In genomic region chr5:39702928-39703327, GRCh38 we compare ENCODE assay signal across 22 cellular contexts.
DNase-seq lines count a peak whose midpoint lies in the region; ATAC-seq, FAIRE-seq and TF ChIP-seq lines count a peak whose summit lies in the region.
"Had no signal": no experiment of that assay in that cellular context is flagged by ENCODE, and none has a peak within 500 bp of the region (broad histone marks: within the 10 kb centered on the region; RNA-seq: fewer than 3 reads in every experiment).

No MANE protein-coding gene starts in this region.

- intact Hi-C loops in activated T-helper 2 cell treated with anti-CD3 and anti-CD28 coated beads, Interferon-gamma antibody, Interleukin-2, Interleukin-4, amounts not matched to agents 10 μg/mL and 5 μg/mL and 100 μg/mL, durations not matched to agents 14 hours and 24 hours and 36 hours (cut with micrococcal nuclease): no loop called here

- H3K9me3 Mint-ChIP-seq in mesothelial cell of epicardium (no peaks in the 10 kb centered on the region), HFFc6 (no peaks in the 10 kb centered on the region)
- H3K9me3 Mint-ChIP-seq in activated T-helper 2 cell treated with anti-CD3 and anti-CD28 coated beads, Interferon-gamma antibody, Interleukin-2, Interleukin-4, amounts not matched to agents 10 μg/mL and 5 μg/mL and 100 μg/mL, durations not matched to agents 14 hours and 24 hours and 36 hours: no peaks in the 10 kb centered on the region
- H3K9me3 Mint-ChIP-seq: CD4-positive, alpha-beta memory T cell; CD4-positive, CD25-positive, alpha-beta regulatory T cell; CD8-positive, alpha-beta memory T cell had no signal

- H3K4me1 Mint-ChIP-seq in mesothelial cell of epicardium (peaks cover 18% of the 10 kb centered on the region), HFFc6 (ENCODE audit: low read depth) (no peaks in the 10 kb centered on the region)
- H3K4me1 Mint-ChIP-seq in activated T-helper 2 cell treated with anti-CD3 and anti-CD28 coated beads, Interferon-gamma antibody, Interleukin-2, Interleukin-4, amounts not matched to agents 10 μg/mL and 5 μg/mL and 100 μg/mL, durations not matched to agents 14 hours and 24 hours and 36 hours (ENCODE audit: low read depth): no peaks in the 10 kb centered on the region
- H3K4me1 Mint-ChIP-seq: CD14-positive monocyte; CD4-positive, alpha-beta memory T cell; CD4-positive, CD25-positive, alpha-beta regulatory T cell; CD8-positive, alpha-beta memory T cell had no signal

- TF ChIP-seq CTCF in D721Med (IDR thresholded peaks at IDR 0.05; ENCODE audit: insufficient read depth, missing control alignments) (no peak), mesothelial cell of epicardium (IDR thresholded peaks at IDR 0.05; ENCODE audit: unreplicated experiment) (no peak), HFFc6 (IDR thresholded peaks at IDR 0.05) (no peak)

- H3K4me3 Mint-ChIP-seq in mesothelial cell of epicardium (no peak overlapping the region), HFFc6 (no peak overlapping the region)
- no peak overlapping the region for H3K4me3 Mint-ChIP-seq in activated T-helper 2 cell treated with anti-CD3 and anti-CD28 coated beads, Interferon-gamma antibody, Interleukin-2, Interleukin-4, amounts not matched to agents 10 μg/mL and 5 μg/mL and 100 μg/mL, durations not matched to agents 14 hours and 24 hours and 36 hours (ENCODE audit: low read depth)
- H3K4me3 Mint-ChIP-seq: CD14-positive monocyte; CD4-positive, alpha-beta memory T cell; CD4-positive, CD25-positive, alpha-beta regulatory T cell; CD8-positive, alpha-beta memory T cell had no signal

- H3K36me3 Mint-ChIP-seq in mesothelial cell of epicardium: no peaks in the 10 kb centered on the region
- H3K36me3 Mint-ChIP-seq in activated T-helper 2 cell treated with anti-CD3 and anti-CD28 coated beads, Interferon-gamma antibody, Interleukin-2, Interleukin-4, amounts not matched to agents 10 μg/mL and 5 μg/mL and 100 μg/mL, durations not matched to agents 14 hours and 24 hours and 36 hours (ENCODE audit: low read depth): no peaks in the 10 kb centered on the region
- H3K36me3 Mint-ChIP-seq in HFFc6 (ENCODE audit: low read depth): no peaks in the 10 kb centered on the region
- H3K36me3 Mint-ChIP-seq: CD14-positive monocyte; CD4-positive, alpha-beta memory T cell; CD4-positive, CD25-positive, alpha-beta regulatory T cell; CD8-positive, alpha-beta memory T cell had no signal

- peak; percentile 21 for FAIRE-seq in D721Med (lab: Jason Lieb, UNC)
- FAIRE-seq in H54 (lab: Jason Lieb, UNC): peak; percentile 89
- FAIRE-seq: A204.1, G401.6, GM12891 had no signal

- no peak for ATAC-seq in GM18517 (IDR thresholded peaks at IDR 0.05; ENCODE audit: unreplicated experiment)

- H3K27me3 Mint-ChIP-seq in mesothelial cell of epicardium (ENCODE audit: low read depth) (no peaks in the 10 kb centered on the region), HFFc6 (ENCODE audit: insufficient read depth) (no peaks in the 10 kb centered on the region; the same call in 1 of the 2 replicates)
- peaks cover 3% of the 10 kb centered on the region for H3K27me3 Mint-ChIP-seq in activated T-helper 2 cell treated with anti-CD3 and anti-CD28 coated beads, Interferon-gamma antibody, Interleukin-2, Interleukin-4, amounts not matched to agents 10 μg/mL and 5 μg/mL and 100 μg/mL, durations not matched to agents 14 hours and 24 hours and 36 hours (ENCODE audit: low read depth)

- TF ChIP-seq POLR2A in H54 (IDR thresholded peaks at IDR 0.05; ENCODE audit: low read depth, low read length): no peak

- H3K27ac Mint-ChIP-seq in mesothelial cell of epicardium (peak overlapping the region; percentile 14), HFFc6 (no peak overlapping the region)
- no peak overlapping the region for H3K27ac Mint-ChIP-seq in activated T-helper 2 cell treated with anti-CD3 and anti-CD28 coated beads, Interferon-gamma antibody, Interleukin-2, Interleukin-4, amounts not matched to agents 10 μg/mL and 5 μg/mL and 100 μg/mL, durations not matched to agents 14 hours and 24 hours and 36 hours
- H3K27ac Mint-ChIP-seq: CD14-positive monocyte; CD4-positive, alpha-beta memory T cell; CD4-positive, CD25-positive, alpha-beta regulatory T cell; CD8-positive, alpha-beta memory T cell had no signal

- no peak for DNase-seq in D721Med (ENCODE audit: insufficient read length, low spot score)
- no peak for DNase-seq in H54 (ENCODE audit: insufficient read length, low spot score)
- DNase-seq in amniotic epithelial cell (ENCODE audit: low read depth): peak; percentile 51
- DNase-seq in mesothelial cell of epicardium (ENCODE audit: low spot score in 2 of 2, unreplicated experiment in 2 of 2): no peak
- DNase-seq in activated T-helper 2 cell treated with anti-CD3 and anti-CD28 coated beads, Interferon-gamma antibody, Interleukin-2, Interleukin-4, amounts not matched to agents 10 μg/mL and 5 μg/mL and 100 μg/mL, durations not matched to agents 14 hours and 24 hours and 36 hours (ENCODE audit: low spot score): no peak
- DNase-seq in activated effector memory CD4-positive, alpha-beta T cell treated with anti-CD3 and anti-CD28 coated beads, Interleukin-2, amount 50 U/mL, for 16 hours: no peak
- DNase-seq in HFFc6: no peak
- DNase-seq: 8988T; ACHN; BE2C; C1 segment of cervical spinal cord; CD4-positive, alpha-beta memory T cell; CD4-positive, CD25-positive, alpha-beta regulatory T cell; CD8-positive, alpha-beta memory T cell; COR-L47; DMS79 treated with DMSO at 0.1 percent for 48 hours; GF-D8 had no signal
